ENCODE assay signal across 10 cellular contexts in genomic region chr20:36830791-36831691, GRCh38. TPM values are rescaled to one million over a fixed set of nuclear protein-coding genes. Genes with fewer than 3 reads are reported as not detected.
DNase-seq lines count a peak whose midpoint lies in the region; ATAC-seq and TF ChIP-seq lines count a peak whose summit lies in the region.
"Had no signal": no experiment of that assay in that cellular context is flagged by ENCODE, and none has a peak within 500 bp of the region (broad histone marks: within the 10 kb centered on the region; RNA-seq: fewer than 3 reads in every experiment).

No MANE protein-coding gene starts in this region.

- H3K4me3 ChIP-seq in ascending aorta (no peak overlapping the region), spleen (no peak overlapping the region)

- 47 to 75% (median 68%) methylated on average over 5 to 11 of the region's 11 CpGs for WGBS in spleen, 5 donors

- no peaks in the 10 kb centered on the region for H3K9me3 ChIP-seq in ascending aorta
- no peaks in the 10 kb centered on the region for H3K9me3 ChIP-seq in spleen

- H3K4me1 ChIP-seq in ascending aorta (peaks cover 23 to 64% of the 10 kb centered on the region in 2 donors), spleen (peaks cover 26 to 96% (median 75%) of the 10 kb centered on the region in 6 donors)

- intact Hi-C loops in ascending aorta (cut with DNase I) (loop anchor here (1.0 to 10.0 kb wide), 4 partner anchors 16 to 366 kb away; a partner anchor contains a TSS), left cardiac atrium (cut with DNase I) (no loop called here), spleen (cut with DNase I; ENCODE audit: low total_unique reads) (no loop called here)

- peak overlapping the region; percentile 81 to 92 for H3K27ac ChIP-seq in ascending aorta
- H3K27ac ChIP-seq in spleen: peak overlapping the region; percentile 51 to 83 (median 70)

- peak; percentile 19; the same call in 1 of the 2 replicates for TF ChIP-seq CTCF in GM12874 (IDR thresholded peaks at IDR 0.05; ENCODE audit: insufficient read depth, low read depth, low read length)
- peak in 2 of 3 experiments; percentile 40 to 41 for TF ChIP-seq CTCF in ascending aorta (IDR thresholded peaks at IDR 0.05)
- TF ChIP-seq CTCF in spleen (IDR thresholded peaks at IDR 0.05 in 8 of 11, conservative IDR thresholded peaks at IDR 0.05 in 3 of 11): peak in 3 of 11 experiments; percentile 17 to 31 (median 19)

- peak in 1 of 2 donors; percentile 94 for DNase-seq in ascending aorta (ENCODE audit: low spot score in 2 of 2)
- peak; percentile 85 for DNase-seq in left cardiac atrium
- DNase-seq in spleen: peak; percentile 83
- DNase-seq in Kasumi-1 (lab: John Stamatoyannopoulos, UW): no peak
- DNase-seq in stimulated activated CD4-positive, alpha-beta T cell treated with anti-CD3 and anti-CD28 coated beads, Interleukin-4, amount 100 ng/mL, for 24 hours: no peak
- DNase-seq: activated CD4-positive, alpha-beta T cell treated with anti-CD3 and anti-CD28 coated beads, Interleukin-2, amount 50 U/mL, for 48 hours had no signal

- H3K36me3 ChIP-seq in ascending aorta (peaks cover 8 to 19% of the 10 kb centered on the region in 2 donors), spleen (peaks cover 0 to 21% (median 8%) of the 10 kb centered on the region in 6 donors)

- no peak for TF ChIP-seq POLR2A in spleen (IDR thresholded peaks at IDR 0.05)

- ATAC-seq in left cardiac atrium (peak; percentile 50 to 73), HG02759 (IDR thresholded peaks at IDR 0.05; ENCODE audit: unreplicated experiment) (no peak), GM18870 (IDR thresholded peaks at IDR 0.05; ENCODE audit: unreplicated experiment) (no peak)
- ATAC-seq: left lobe of liver had no signal

- H3K27me3 ChIP-seq in ascending aorta (no peaks in the 10 kb centered on the region), spleen (replicated peaks in 1 of 7) (no peaks in the 10 kb centered on the region)

RNA-seq across cellular contexts. Expression of gene TLDC2, which starts 44.9 kb away (rescaled TPM):
- not detected for total RNA-seq in ascending aorta
- total RNA-seq in left cardiac atrium: under 1 TPM in 1 of 2 donors, not detected in 1; 0.18 TPM
- total RNA-seq in spleen: not detected
- polyA plus RNA-seq in spleen: under 1 TPM; 0.05 to 0.16 (median 0.11) TPM
- total RNA-seq: left lobe of liver had no signal

RNA-seq across cellular contexts. Expression of gene DSN1, which starts 57.5 kb away (rescaled TPM):
- 26.9 TPM for total RNA-seq in ascending aorta
- total RNA-seq in left cardiac atrium: 1 to 10 TPM; 5.0 to 6.7 TPM
- 10 to 100 TPM in 4 of 7 donors, 1 to 10 TPM in 3; 8.6 to 16.7 (median 10.5) TPM for total RNA-seq in spleen
- 10 to 100 TPM; 12.6 to 16.6 (median 15.7) TPM for polyA plus RNA-seq in spleen

Comparison
In these comparisons a context has a peak if more than half of its experiments do, and no peak if none do; other contexts are left out.
1. DNase-seq: peak in left cardiac atrium (single experiment) and spleen (single experiment); none in Kasumi-1 (0 of 2) and stimulated activated CD4-positive, alpha-beta T cell treated with anti-CD3 and anti-CD28 coated beads, Interleukin-4, amount 100 ng/mL, for 24 hours (single experiment).
2. ATAC-seq: peak in left cardiac atrium (2 of 2); none in HG02759 (single experiment) and GM18870 (single experiment).